Comparison of ENCODE assay signal across 1 cellular context in the genomic region with DNA sequence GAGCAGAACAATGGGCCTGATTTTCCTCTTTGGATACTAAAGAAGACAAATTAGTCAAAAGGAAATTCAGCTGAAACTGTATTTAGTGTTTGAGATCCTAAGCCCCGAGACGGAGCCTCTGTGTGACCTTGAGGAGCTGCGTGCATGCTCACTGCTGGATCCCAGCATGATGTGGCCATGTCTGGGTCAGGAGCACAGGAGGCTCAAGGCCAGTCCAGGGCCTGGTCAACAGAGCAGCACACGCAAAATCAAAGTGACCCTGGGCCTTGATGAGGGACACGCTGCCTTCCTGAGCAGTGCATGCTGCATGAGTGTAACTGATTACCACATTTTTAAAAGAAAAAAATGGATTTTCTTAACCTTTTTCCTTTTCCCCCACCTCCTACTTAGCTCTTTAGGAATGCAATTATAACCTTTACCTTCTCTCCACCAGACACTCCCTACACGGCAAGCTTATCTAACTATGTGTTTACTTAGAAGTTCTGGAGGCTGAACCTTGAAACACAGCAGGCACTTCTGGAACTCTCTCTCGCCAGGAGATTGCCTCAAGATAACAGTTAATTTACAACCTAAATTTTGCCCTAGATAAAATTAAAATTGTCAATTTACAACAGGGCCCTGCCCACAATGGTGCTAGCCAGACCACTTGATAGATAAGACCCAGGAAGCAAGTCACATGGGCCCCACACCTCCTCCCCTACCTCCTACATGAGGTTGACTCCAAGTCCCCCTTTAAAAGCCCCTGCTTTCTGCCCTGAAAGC.
TF ChIP-seq lines count a peak whose summit lies in the region.

No MANE protein-coding gene starts in this region.

TF ChIP-seq in HepG2, 621 proteins besides CTCF, POLR2A, EP300 and RAD21 (continued from another document):
- TF ChIP-seq PAXIP1 (CRISPR knock-in tag; conservative IDR thresholded peaks at IDR 0.05) (peak; percentile 64), NCOR1 (IDR thresholded peaks at IDR 0.05; ENCODE audit: borderline replicate concordance, low read length) (0 out of 2 replicates have a peak, but pooled peaks have one; percentile 24)
